8 cellular contexts compared by ENCODE assay signal in genomic region chr11:36149538-36150242, GRCh38.
DNase-seq lines count a peak whose midpoint lies in the region; ATAC-seq and TF ChIP-seq lines count a peak whose summit lies in the region.

No MANE protein-coding gene starts in this region.

- H3K4me3 ChIP-seq in transverse colon, result no peak overlapping the region

- DNase-seq in activated CD4-positive, alpha-beta T cell treated with anti-CD3 and anti-CD28 coated beads for 24 hours (ENCODE audit: low read depth in 2 of 2), result peak; percentile 9 to 10
- DNase-seq in activated CD4-positive, alpha-beta T cell treated with anti-CD3 and anti-CD28 coated beads for 4 hours, result no peak
- DNase-seq in HUDEP-2 (lab: John Stamatoyannopoulos, UW; ENCODE audit: unreplicated experiment in 76 of 76), result peak in 72 of 76 experiments; percentile 17 to 91 (median 64)
- DNase-seq in SKM-1 (lab: John Stamatoyannopoulos, UW; ENCODE audit: unreplicated experiment), result peak; percentile 57
- peak; percentile 75 to 99 for DNase-seq in lung microvascular endothelial cell (ENCODE audit: low read depth in 2 of 2)
- DNase-seq in transverse colon, result peak; percentile 24

- WGBS in transverse colon (ENCODE audit: low coverage in 1 of 2), 2 donors, result 47% methylated on average over 8 of the region's 8 CpGs; no CpG with 5 or more reads in 1 of the 2 donors

- H3K36me3 ChIP-seq in transverse colon, result no peaks in the 10 kb centered on the region

- peak; percentile 85 for ATAC-seq in GM21717 (IDR thresholded peaks at IDR 0.05; ENCODE audit: unreplicated experiment)

- TF ChIP-seq EP300 in transverse colon (IDR thresholded peaks at IDR 0.05; ENCODE audit: low read depth), result no peak

- no peak for TF ChIP-seq POLR2A in transverse colon (IDR thresholded peaks at IDR 0.05)

- in situ Hi-C loops in transverse colon (cut with MboI; ENCODE audit: low pct_ligation_motif_present in 1 of 4, low pct_unique_long_range_greater_than_20kb in 1 of 4, low sequenced_read_pairs in 3 of 4), result loop anchor here in 3 of 4 donors (25.0 kb wide), 1 partner anchor 537 kb away; the partner anchor contains the start of gene FJX1 (in 3 of the 3)

- peaks cover 0 to 10% (median 3%) of the 10 kb centered on the region in 4 donors for H3K4me1 ChIP-seq in transverse colon

- peak in 2 of 5 experiments; percentile 29 to 31 for TF ChIP-seq CTCF in transverse colon (IDR thresholded peaks at IDR 0.05)

- intact Hi-C loops in transverse colon (cut with DNase I; ENCODE audit: low total_unique reads), result no loop called here

- no peaks in the 10 kb centered on the region for H3K9me3 ChIP-seq in transverse colon

- peak overlapping the region; percentile 3 for H3K27ac ChIP-seq in cingulate gyrus (ENCODE audit: low read depth, low read length)
- no peak overlapping the region for H3K27ac ChIP-seq in transverse colon

- H3K27me3 ChIP-seq in transverse colon, result no peaks in the 10 kb centered on the region

Comparison
In these comparisons a context has a peak if more than half of its experiments do, and no peak if none do; other contexts are left out.
1. DNase-seq: peak in activated CD4-positive, alpha-beta T cell treated with anti-CD3 and anti-CD28 coated beads for 24 hours (2 of 2), HUDEP-2 (72 of 76), SKM-1 (single experiment), lung microvascular endothelial cell (2 of 2) and transverse colon (single experiment); none in activated CD4-positive, alpha-beta T cell treated with anti-CD3 and anti-CD28 coated beads for 4 hours (0 of 2).